ENCODE assay signal across 1 cellular context in the genomic region with DNA sequence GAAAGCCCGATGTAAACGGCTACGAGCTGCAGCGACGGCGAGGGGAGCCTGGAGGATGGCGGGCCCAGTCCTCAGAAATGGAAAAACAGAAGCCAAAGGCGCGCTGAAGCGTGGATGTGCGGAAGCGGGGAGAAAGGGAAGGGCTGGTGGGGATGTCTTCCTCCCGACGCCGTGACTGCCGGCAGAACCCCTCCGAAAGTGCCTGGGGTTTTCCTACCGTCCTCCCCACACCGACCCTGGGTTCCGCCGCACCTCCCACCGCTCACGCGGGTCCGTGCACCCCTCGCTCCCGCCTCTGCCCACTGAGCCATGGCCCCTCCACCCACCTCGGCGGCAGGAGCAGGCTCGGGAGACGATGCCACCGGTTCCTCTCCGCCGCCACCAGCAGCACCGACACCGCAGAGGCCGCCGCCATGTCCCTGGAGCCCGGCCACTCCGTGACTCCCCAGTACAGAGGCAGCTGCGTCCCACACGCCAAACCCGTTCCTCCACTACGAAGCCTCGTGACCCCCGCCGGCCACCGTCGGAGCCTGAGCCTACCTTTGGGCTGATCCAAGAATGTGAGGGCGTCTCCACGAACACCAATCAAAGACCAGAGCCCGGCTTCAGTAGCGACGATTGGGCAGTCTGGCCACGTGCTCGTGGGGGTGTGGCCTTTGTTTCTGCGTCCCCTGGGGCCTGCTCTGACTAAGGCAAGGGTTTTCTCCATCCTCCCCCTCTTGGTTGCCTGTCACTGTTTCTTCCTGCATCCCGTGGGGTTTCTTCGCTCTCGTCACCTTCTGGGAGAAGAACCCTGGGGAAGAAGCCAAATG.
TF ChIP-seq lines count a peak whose summit lies in the region.

A gene (minus strand): TSS at position 471 of the 812 bp plus-strand sequence. CDS start 56 bp downstream, at position 415.

TF ChIP-seq in HepG2, 621 proteins besides CTCF, POLR2A, EP300 and RAD21 (continued from another document and continues in another):
- TF ChIP-seq, protein P1, sequence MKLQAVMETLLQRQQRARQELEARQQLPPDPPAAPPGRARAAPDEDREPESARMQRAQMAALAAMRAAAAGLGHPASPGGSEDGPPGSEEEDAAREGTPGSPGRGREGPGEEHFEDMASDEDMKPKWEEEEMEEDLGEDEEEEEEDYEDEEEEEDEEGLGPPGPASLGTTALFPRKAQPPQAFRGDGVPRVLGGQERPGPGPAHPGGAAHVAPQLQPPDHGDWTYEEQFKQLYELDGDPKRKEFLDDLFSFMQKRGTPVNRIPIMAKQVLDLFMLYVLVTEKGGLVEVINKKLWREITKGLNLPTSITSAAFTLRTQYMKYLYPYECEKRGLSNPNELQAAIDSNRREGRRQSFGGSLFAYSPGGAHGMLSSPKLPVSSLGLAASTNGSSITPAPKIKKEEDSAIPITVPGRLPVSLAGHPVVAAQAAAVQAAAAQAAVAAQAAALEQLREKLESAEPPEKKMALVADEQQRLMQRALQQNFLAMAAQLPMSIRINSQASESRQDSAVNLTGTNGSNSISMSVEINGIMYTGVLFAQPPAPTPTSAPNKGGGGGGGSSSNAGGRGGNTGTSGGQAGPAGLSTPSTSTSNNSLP (IDR thresholded peaks at IDR 0.05; ENCODE audit: low read depth, low read length) = no peak
- TF ChIP-seq TBX3 (IDR thresholded peaks at IDR 0.05; ENCODE audit: borderline replicate concordance) = no peak
- TF ChIP-seq, protein P2, sequence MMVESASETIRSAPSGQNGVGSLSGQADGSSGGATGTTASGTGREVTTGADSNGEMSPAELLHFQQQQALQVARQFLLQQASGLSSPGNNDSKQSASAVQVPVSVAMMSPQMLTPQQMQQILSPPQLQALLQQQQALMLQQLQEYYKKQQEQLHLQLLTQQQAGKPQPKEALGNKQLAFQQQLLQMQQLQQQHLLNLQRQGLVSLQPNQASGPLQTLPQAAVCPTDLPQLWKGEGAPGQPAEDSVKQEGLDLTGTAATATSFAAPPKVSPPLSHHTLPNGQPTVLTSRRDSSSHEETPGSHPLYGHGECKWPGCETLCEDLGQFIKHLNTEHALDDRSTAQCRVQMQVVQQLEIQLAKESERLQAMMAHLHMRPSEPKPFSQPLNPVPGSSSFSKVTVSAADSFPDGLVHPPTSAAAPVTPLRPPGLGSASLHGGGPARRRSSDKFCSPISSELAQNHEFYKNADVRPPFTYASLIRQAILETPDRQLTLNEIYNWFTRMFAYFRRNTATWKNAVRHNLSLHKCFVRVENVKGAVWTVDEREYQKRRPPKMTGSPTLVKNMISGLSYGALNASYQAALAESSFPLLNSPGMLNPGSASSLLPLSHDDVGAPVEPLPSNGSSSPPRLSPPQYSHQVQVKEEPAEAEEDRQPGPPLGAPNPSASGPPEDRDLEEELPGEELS (CRISPR knock-in tag; IDR thresholded peaks at IDR 0.05) = peak; percentile 54
- TF ChIP-seq ZNF607 (CRISPR knock-in tag; IDR thresholded peaks at IDR 0.05; ENCODE audit: borderline replicate concordance) = peak; percentile 91; the same call in 1 of the 2 replicates
- TF ChIP-seq STAG1 (CRISPR knock-in tag; IDR thresholded peaks at IDR 0.05) = no peak
- peak; percentile 93 for TF ChIP-seq RBM39 (IDR thresholded peaks at IDR 0.05; ENCODE audit: low read depth, low read length, poor library complexity, severe bottlenecking)
- TF ChIP-seq ELF1 (CRISPR knock-in tag; IDR thresholded peaks at IDR 0.05) = peak; percentile 57
- 0 out of 2 replicates have a peak, but pooled peaks have one; percentile 65 for TF ChIP-seq ZNF329 (CRISPR knock-in tag; IDR thresholded peaks at IDR 0.05; ENCODE audit: low read depth)
- TF ChIP-seq ZNF850 (CRISPR knock-in tag; conservative IDR thresholded peaks at IDR 0.05) = no peak
- TF ChIP-seq, protein P3, sequence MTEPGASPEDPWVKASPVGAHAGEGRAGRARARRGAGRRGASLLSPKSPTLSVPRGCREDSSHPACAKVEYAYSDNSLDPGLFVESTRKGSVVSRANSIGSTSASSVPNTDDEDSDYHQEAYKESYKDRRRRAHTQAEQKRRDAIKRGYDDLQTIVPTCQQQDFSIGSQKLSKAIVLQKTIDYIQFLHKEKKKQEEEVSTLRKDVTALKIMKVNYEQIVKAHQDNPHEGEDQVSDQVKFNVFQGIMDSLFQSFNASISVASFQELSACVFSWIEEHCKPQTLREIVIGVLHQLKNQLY (CRISPR knock-in tag; IDR thresholded peaks at IDR 0.05) = no peak
- TF ChIP-seq ZNF124 (CRISPR knock-in tag; IDR thresholded peaks at IDR 0.05) = no peak
- TF ChIP-seq ZNF878 (CRISPR knock-in tag; IDR thresholded peaks at IDR 0.05) = peak; percentile 64; the same call in 1 of the 2 replicates
- no peak for TF ChIP-seq ZNF17 (CRISPR knock-in tag; IDR thresholded peaks at IDR 0.05)
- no peak for TF ChIP-seq ATAD3A (CRISPR knock-in tag; IDR thresholded peaks at IDR 0.05)
- TF ChIP-seq SMC3 (IDR thresholded peaks at IDR 0.05; ENCODE audit: low read length) = no peak
- TF ChIP-seq, protein P4, sequence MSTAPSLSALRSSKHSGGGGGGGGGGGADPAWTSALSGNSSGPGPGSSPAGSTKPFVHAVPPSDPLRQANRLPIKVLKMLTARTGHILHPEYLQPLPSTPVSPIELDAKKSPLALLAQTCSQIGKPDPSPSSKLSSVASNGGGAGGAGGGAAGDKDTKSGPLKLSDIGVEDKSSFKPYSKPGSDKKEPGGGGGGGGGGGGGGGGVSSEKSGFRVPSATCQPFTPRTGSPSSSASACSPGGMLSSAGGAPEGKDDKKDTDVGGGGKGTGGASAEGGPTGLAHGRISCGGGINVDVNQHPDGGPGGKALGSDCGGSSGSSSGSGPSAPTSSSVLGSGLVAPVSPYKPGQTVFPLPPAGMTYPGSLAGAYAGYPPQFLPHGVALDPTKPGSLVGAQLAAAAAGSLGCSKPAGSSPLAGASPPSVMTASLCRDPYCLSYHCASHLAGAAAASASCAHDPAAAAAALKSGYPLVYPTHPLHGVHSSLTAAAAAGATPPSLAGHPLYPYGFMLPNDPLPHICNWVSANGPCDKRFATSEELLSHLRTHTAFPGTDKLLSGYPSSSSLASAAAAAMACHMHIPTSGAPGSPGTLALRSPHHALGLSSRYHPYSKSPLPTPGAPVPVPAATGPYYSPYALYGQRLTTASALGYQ (CRISPR knock-in tag; IDR thresholded peaks at IDR 0.05) = peak; percentile 47
- TF ChIP-seq ZC3H13 (CRISPR knock-in tag; IDR thresholded peaks at IDR 0.05) = peak; percentile 74; the same call in 1 of the 2 replicates
- TF ChIP-seq, protein P5, sequence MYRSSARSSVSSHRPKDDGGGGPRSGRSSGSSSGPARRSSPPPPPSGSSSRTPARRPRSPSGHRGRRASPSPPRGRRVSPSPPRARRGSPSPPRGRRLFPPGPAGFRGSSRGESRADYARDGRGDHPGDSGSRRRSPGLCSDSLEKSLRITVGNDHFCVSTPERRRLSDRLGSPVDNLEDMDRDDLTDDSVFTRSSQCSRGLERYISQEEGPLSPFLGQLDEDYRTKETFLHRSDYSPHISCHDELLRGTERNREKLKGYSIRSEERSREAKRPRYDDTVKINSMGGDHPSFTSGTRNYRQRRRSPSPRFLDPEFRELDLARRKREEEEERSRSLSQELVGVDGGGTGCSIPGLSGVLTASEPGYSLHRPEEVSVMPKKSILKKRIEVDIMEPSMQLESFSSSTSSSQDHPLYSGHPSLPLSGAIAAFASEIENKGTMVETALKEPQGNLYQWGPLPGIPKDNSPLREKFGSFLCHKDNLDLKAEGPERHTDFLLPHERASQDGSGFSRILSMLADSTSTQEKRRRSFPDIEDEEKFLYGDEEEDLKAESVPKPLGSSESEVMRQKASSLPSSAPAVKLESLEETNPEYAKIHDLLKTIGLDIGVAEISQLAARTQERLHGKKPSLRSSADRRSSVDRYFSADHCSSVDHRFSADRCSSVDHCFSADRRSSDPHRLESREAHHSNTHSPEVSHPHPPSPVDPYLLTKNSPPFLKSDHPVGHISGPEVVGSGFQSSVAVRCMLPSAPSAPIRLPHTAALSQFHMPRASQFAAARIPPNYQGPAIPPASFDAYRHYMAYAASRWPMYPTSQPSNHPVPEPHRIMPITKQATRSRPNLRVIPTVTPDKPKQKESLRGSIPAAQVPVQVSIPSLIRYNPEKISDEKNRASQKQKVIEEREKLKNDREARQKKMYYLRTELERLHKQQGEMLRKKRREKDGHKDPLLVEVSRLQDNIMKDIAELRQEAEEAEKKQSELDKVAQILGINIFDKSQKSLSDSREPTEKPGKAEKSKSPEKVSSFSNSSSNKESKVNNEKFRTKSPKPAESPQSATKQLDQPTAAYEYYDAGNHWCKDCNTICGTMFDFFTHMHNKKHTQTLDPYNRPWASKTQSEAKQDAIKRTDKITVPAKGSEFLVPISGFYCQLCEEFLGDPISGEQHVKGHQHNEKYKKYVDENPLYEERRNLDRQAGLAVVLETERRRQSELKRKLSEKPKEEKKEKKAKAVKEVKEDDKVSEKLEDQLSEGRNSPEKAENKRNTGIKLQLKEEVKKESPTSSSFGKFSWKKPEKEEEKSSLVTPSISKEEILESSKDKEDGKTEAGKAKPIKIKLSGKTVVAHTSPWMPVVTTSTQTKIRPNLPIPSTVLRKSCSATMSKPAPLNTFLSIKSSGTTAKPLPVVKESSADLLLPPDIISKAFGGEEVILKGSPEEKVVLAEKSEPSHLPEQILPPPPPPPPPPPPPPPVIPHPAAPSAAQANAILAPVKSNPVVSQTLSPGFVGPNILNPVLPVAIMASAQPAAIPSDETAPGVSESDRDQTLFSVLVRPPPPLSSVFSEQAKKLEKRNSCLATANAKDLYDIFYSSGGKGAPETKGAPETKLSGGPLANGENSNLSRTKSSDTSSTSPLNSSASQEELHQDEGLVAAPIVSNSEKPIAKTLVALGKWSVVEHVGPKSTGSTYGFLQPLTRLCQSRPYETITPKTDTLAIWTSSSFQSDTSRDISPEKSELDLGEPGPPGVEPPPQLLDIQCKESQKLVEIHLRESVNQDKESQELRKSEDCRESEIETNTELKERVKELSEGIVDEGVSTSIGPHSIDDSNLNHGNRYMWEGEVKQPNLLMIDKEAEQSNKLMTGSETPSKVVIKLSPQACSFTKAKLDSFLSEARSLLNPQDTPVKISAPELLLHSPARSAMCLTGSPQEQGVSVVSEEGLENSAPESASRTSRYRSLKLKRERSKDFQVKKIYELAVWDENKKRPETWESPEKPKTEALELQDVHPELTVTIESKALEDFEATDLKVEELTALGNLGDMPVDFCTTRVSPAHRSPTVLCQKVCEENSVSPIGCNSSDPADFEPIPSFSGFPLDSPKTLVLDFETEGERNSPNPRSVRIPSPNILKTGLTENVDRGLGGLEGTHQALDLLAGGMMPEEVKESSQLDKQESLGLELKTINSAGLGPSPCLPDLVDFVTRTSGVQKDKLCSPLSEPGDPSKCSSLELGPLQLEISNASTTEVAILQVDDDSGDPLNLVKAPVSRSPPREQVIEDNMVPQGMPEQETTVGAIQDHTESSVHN (CRISPR knock-in tag; IDR thresholded peaks at IDR 0.05) = no peak
- no peak for TF ChIP-seq ZNF549 (CRISPR knock-in tag; IDR thresholded peaks at IDR 0.05)
- TF ChIP-seq CEBPG (CRISPR knock-in tag; IDR thresholded peaks at IDR 0.05) = peak; percentile 14; the same call in 1 of the 2 replicates
- TF ChIP-seq ZNF484 (CRISPR knock-in tag; IDR thresholded peaks at IDR 0.05; ENCODE audit: borderline replicate concordance, low read depth) = no peak
- TF ChIP-seq, protein P6, sequence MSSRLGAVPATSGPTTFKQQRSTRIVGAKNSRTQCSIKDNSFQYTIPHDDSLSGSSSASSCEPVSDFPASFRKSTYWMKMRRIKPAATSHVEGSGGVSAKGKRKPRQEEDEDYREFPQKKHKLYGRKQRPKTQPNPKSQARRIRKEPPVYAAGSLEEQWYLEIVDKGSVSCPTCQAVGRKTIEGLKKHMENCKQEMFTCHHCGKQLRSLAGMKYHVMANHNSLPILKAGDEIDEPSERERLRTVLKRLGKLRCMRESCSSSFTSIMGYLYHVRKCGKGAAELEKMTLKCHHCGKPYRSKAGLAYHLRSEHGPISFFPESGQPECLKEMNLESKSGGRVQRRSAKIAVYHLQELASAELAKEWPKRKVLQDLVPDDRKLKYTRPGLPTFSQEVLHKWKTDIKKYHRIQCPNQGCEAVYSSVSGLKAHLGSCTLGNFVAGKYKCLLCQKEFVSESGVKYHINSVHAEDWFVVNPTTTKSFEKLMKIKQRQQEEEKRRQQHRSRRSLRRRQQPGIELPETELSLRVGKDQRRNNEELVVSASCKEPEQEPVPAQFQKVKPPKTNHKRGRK (CRISPR knock-in tag; IDR thresholded peaks at IDR 0.05) = no peak
- TF ChIP-seq MIXL1 (CRISPR knock-in tag; IDR thresholded peaks at IDR 0.05) = peak; percentile 39; the same call in 1 of the 2 replicates
- TF ChIP-seq, protein P7, sequence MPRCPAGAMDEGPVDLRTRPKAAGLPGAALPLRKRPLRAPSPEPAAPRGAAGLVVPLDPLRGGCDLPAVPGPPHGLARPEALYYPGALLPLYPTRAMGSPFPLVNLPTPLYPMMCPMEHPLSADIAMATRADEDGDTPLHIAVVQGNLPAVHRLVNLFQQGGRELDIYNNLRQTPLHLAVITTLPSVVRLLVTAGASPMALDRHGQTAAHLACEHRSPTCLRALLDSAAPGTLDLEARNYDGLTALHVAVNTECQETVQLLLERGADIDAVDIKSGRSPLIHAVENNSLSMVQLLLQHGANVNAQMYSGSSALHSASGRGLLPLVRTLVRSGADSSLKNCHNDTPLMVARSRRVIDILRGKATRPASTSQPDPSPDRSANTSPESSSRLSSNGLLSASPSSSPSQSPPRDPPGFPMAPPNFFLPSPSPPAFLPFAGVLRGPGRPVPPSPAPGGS (CRISPR knock-in tag; IDR thresholded peaks at IDR 0.05) = peak; percentile 95
- no peak for TF ChIP-seq ZNF224 (CRISPR knock-in tag; IDR thresholded peaks at IDR 0.05)
- TF ChIP-seq, protein P8, sequence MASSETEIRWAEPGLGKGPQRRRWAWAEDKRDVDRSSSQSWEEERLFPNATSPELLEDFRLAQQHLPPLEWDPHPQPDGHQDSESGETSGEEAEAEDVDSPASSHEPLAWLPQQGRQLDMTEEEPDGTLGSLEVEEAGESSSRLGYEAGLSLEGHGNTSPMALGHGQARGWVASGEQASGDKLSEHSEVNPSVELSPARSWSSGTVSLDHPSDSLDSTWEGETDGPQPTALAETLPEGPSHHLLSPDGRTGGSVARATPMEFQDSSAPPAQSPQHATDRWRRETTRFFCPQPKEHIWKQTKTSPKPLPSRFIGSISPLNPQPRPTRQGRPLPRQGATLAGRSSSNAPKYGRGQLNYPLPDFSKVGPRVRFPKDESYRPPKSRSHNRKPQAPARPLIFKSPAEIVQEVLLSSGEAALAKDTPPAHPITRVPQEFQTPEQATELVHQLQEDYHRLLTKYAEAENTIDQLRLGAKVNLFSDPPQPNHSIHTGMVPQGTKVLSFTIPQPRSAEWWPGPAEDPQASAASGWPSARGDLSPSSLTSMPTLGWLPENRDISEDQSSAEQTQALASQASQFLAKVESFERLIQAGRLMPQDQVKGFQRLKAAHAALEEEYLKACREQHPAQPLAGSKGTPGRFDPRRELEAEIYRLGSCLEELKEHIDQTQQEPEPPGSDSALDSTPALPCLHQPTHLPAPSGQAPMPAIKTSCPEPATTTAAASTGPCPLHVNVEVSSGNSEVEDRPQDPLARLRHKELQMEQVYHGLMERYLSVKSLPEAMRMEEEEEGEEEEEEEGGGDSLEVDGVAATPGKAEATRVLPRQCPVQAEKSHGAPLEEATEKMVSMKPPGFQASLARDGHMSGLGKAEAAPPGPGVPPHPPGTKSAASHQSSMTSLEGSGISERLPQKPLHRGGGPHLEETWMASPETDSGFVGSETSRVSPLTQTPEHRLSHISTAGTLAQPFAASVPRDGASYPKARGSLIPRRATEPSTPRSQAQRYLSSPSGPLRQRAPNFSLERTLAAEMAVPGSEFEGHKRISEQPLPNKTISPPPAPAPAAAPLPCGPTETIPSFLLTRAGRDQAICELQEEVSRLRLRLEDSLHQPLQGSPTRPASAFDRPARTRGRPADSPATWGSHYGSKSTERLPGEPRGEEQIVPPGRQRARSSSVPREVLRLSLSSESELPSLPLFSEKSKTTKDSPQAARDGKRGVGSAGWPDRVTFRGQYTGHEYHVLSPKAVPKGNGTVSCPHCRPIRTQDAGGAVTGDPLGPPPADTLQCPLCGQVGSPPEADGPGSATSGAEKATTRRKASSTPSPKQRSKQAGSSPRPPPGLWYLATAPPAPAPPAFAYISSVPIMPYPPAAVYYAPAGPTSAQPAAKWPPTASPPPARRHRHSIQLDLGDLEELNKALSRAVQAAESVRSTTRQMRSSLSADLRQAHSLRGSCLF (CRISPR knock-in tag; IDR thresholded peaks at IDR 0.05; ENCODE audit: borderline replicate concordance) = no peak
